ENCODE assay signal across 1 cellular context in genomic region chr10:3950676-3951275, GRCh38.
TF ChIP-seq lines count a peak whose summit lies in the region.

No MANE protein-coding gene starts in this region.

TF ChIP-seq in GM23338, 12 proteins besides CTCF, POLR2A, EP300 and RAD21 (continued from another document):
- TF ChIP-seq ZNF462 (CRISPR knock-in tag; IDR thresholded peaks at IDR 0.05) (no peak), REST (IDR thresholded peaks at IDR 0.05; ENCODE audit: unreplicated experiment) (no peak), EZH2phosphoT487 (IDR thresholded peaks at IDR 0.05; ENCODE audit: unreplicated experiment) (no peak), CREB1 (CRISPR knock-in tag; IDR thresholded peaks at IDR 0.05; ENCODE audit: low read depth) (no peak)
